In the genomic region with DNA sequence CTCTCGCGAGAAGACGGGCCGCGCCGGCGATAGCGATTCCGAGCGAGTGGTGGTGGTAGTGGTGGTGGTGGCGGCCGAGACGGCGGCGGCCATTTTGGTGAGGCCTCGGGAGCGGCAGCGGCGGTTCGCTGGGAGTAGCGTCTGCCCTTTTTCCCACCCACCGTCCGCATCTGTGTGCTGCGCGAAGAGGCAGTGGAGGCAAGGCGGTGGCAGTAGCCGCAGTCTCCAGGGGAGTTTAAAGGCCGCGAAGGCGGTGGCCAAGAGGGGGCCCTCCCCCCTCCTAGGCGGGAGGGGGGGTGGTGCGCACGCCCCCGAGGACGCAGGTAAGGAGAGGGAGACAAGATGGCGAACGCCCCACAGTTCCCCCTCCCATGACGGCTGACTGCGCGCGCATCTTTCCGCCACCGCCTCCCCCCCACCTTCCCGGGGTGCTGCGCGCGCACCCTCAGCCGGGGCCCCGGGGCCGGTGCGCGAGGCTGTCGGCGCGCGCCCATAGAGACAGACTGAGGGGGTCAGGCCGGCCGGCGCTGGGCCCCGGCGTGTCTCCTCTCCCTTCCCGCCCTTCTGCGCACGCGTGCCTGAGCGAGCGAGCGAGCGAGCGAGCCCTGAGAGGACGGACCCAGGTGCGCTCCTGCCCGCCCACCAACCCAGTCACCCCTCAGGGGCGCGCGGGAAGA, we compare ENCODE assay signal across 8 cellular contexts.
A peak's percentile ranks its signal among the peaks of the same experiment; 100 is the strongest.
DNase-seq lines count a peak whose midpoint lies in the region; ATAC-seq and TF ChIP-seq lines count a peak whose summit lies in the region.

No MANE protein-coding gene starts in this region.

- peak; percentile 73 for ATAC-seq in GM18517 (IDR thresholded peaks at IDR 0.05; ENCODE audit: unreplicated experiment)
- ATAC-seq in HG03025 (IDR thresholded peaks at IDR 0.05; ENCODE audit: low FRiP score, unreplicated experiment): peak; percentile 67

- in situ Hi-C loops in astrocyte of the cerebellum (cut with HindIII; ENCODE audit: low sequenced_read_pairs): no loop called here

- DNase-seq in NCI-H2029 treated with DMSO at 0.1 percent for 48 hours (lab: John Stamatoyannopoulos, UW) (peak; percentile 74), T-helper 9 cell (peak; percentile 99), astrocyte of the cerebellum (ENCODE audit: low read depth) (peak; percentile 94), hippocampal formation (lab: John Stamatoyannopoulos, UW) (peak; percentile 68 to 96), retina (peak; percentile 100), Kasumi-1 (lab: John Stamatoyannopoulos, UW) (no peak)

- peak overlapping the region; percentile 97 for H3K4me3 ChIP-seq in astrocyte of the cerebellum (ENCODE audit: low read depth, low read length)

- TF ChIP-seq CTCF in astrocyte of the cerebellum (IDR thresholded peaks at IDR 0.05; ENCODE audit: low read depth, low read length, missing control alignments): no peak

Comparison
In these comparisons a context has a peak if more than half of its experiments do, and no peak if none do; other contexts are left out.
1. DNase-seq: peak in NCI-H2029 treated with DMSO at 0.1 percent for 48 hours (single experiment), T-helper 9 cell (single experiment), astrocyte of the cerebellum (single experiment), hippocampal formation (2 of 2) and retina (single experiment); none in Kasumi-1 (0 of 2).